In genomic region chr5:14581891-14582796, GRCh38 we compare ENCODE assay signal across 8 cellular contexts. TPM values are rescaled to one million over a fixed set of nuclear protein-coding genes. Genes with fewer than 3 reads are reported as not detected.
DNase-seq lines count a peak whose midpoint lies in the region; ATAC-seq, FAIRE-seq and TF ChIP-seq lines count a peak whose summit lies in the region.

No MANE protein-coding gene starts in this region.

- H3K27me3 ChIP-seq in Peyer's patch (no peaks in the 10 kb centered on the region), psoas muscle (ENCODE audit: insufficient read depth in 3 of 3, low read length in 2 of 3) (peaks cover 0 to 44% (median 3%) of the 10 kb centered on the region in 3 donors)

- H3K36me3 Mint-ChIP-seq in glutamatergic neuron (ENCODE audit: unreplicated experiment): no peaks in the 10 kb centered on the region

- H3K9me3 Mint-ChIP-seq in glutamatergic neuron (ENCODE audit: unreplicated experiment): peaks cover 1% of the 10 kb centered on the region

- 2 to 6% (median 3%) methylated on average over 61 to 86 of the region's 86 CpGs for WGBS in psoas muscle, 3 donors

- peak overlapping the region; percentile 83 to 96 (median 88) for H3K27ac ChIP-seq in Peyer's patch
- H3K27ac ChIP-seq in psoas muscle: no peak overlapping the region

- peak; percentile 81 for ATAC-seq in GM19351 (IDR thresholded peaks at IDR 0.05; ENCODE audit: unreplicated experiment)
- peak; percentile 74 for ATAC-seq in HG03457 (IDR thresholded peaks at IDR 0.05; ENCODE audit: unreplicated experiment)
- peak in 3 of 4 donors; percentile 35 to 54 (median 42) for ATAC-seq in psoas muscle

- peak; percentile 8 to 27 for TF ChIP-seq POLR2A in Peyer's patch (IDR thresholded peaks at IDR 0.05)

- no peaks in the 10 kb centered on the region for H3K36me3 ChIP-seq in Peyer's patch
- no peaks in the 10 kb centered on the region for H3K36me3 ChIP-seq in psoas muscle (ENCODE audit: insufficient read depth in 1 of 2, low read depth in 1 of 2)

- peak overlapping the region; percentile 73 for H3K4me3 Mint-ChIP-seq in glutamatergic neuron (ENCODE audit: unreplicated experiment)

- FAIRE-seq in urothelium cell line (lab: Jason Lieb, UNC): peak; percentile 81

- H3K4me1 Mint-ChIP-seq in glutamatergic neuron (ENCODE audit: low read depth, unreplicated experiment): no peaks in the 10 kb centered on the region

- peaks cover 0 to 37% (median 7%) of the 10 kb centered on the region in 4 donors for H3K4me1 ChIP-seq in Peyer's patch
- no peaks in the 10 kb centered on the region for H3K4me1 ChIP-seq in psoas muscle

- H3K4me3 ChIP-seq in Peyer's patch (peak overlapping the region; percentile 72 to 99 (median 88)), psoas muscle (peak overlapping the region; percentile 75)

- no peak overlapping the region for H3K27ac Mint-ChIP-seq in glutamatergic neuron (ENCODE audit: unreplicated experiment)

- DNase-seq in CD1c-positive myeloid dendritic cell (ENCODE audit: extremely low spot score) (peak; percentile 71), Peyer's patch (peak; percentile 69 to 91 (median 85)), glutamatergic neuron (peak; percentile 68), psoas muscle (peak; percentile 43 to 72), urothelium cell line (ENCODE audit: low spot score) (peak; percentile 84)
- DNase-seq in activated T-helper 1 cell treated with anti-CD3 and anti-CD28 coated beads, Interleukin-2, amount 50 U/mL, for 16 hours (ENCODE audit: low read depth in 1 of 2, low spot score in 1 of 2): peak; percentile 71 to 72

- H3K9me3 ChIP-seq in Peyer's patch (no peaks in the 10 kb centered on the region), psoas muscle (no peaks in the 10 kb centered on the region)

- peaks cover 4% of the 10 kb centered on the region for H3K27me3 Mint-ChIP-seq in glutamatergic neuron (ENCODE audit: unreplicated experiment)

- intact Hi-C loops in psoas muscle (cut with DNase I): no loop called here

- TF ChIP-seq CTCF in Peyer's patch (IDR thresholded peaks at IDR 0.05): peak in 4 of 6 experiments; percentile 35 to 63 (median 56)
- peak; percentile 19 for TF ChIP-seq CTCF in glutamatergic neuron (IDR thresholded peaks at IDR 0.05; ENCODE audit: partially characterized antibody, unreplicated experiment)
- TF ChIP-seq CTCF in psoas muscle (IDR thresholded peaks at IDR 0.05): no peak

RNA-seq across cellular contexts. Expression of gene OTULINL, which starts 0.6 kb away (rescaled TPM):
- total RNA-seq in Peyer's patch (10 to 100 TPM; 18.9 to 33.0 (median 28.8) TPM), glutamatergic neuron (ENCODE audit: unreplicated experiment) (14.4 TPM), psoas muscle (1 to 10 TPM in 3 of 4 donors, under 1 TPM in 1; 0.88 to 3.2 (median 2.5) TPM)
- polyA plus RNA-seq in psoas muscle: under 1 TPM; 0.15 to 0.52 (median 0.29) TPM
